25 cellular contexts compared by ENCODE assay signal in genomic region chr12:5066251-5066650, GRCh38. TPM values are rescaled to one million over a fixed set of nuclear protein-coding genes. Genes with fewer than 3 reads are reported as not detected.
"Had no signal": no experiment of that assay in that cellular context is flagged by ENCODE, and none has a peak within 500 bp of the region (broad histone marks: within the 10 kb centered on the region; RNA-seq: fewer than 3 reads in every experiment).

No MANE protein-coding gene starts in this region.

- H3K36me3 Mint-ChIP-seq: naive thymus-derived CD8-positive, alpha-beta T cell had no signal

- H3K4me1 Mint-ChIP-seq: naive thymus-derived CD8-positive, alpha-beta T cell had no signal

- H3K4me3 Mint-ChIP-seq: effector memory CD8-positive, alpha-beta T cell; naive thymus-derived CD8-positive, alpha-beta T cell; nephron progenitor cell had no signal

- H3K4me3 ChIP-seq: esophagus squamous epithelium, lower lobe of right lung, prostate gland, right atrium auricular region, smooth muscle cell, stomach, transverse colon had no signal

- H3K4me1 ChIP-seq: lower lobe of right lung, prostate gland, transverse colon had no signal

- H3K27ac ChIP-seq: esophagus squamous epithelium, lower lobe of right lung, prostate gland, stomach, transverse colon had no signal

- H3K9me3 ChIP-seq: esophagus squamous epithelium, lower lobe of right lung, prostate gland, right atrium auricular region, stomach, transverse colon had no signal

- ATAC-seq: effector memory CD8-positive, alpha-beta T cell; left ventricle myocardium superior; lower lobe of right lung; naive thymus-derived CD8-positive, alpha-beta T cell; sciatic nerve had no signal

- H3K27me3 ChIP-seq: right atrium auricular region, transverse colon had no signal

- H3K27ac Mint-ChIP-seq: effector memory CD8-positive, alpha-beta T cell; naive thymus-derived CD8-positive, alpha-beta T cell; nephron progenitor cell had no signal

- H3K36me3 ChIP-seq: esophagus squamous epithelium, lower lobe of right lung, prostate gland, right atrium auricular region, stomach, transverse colon had no signal

- H3K4me2 ChIP-seq: smooth muscle cell had no signal

- H3K9me3 Mint-ChIP-seq: effector memory CD8-positive, alpha-beta T cell; naive thymus-derived CD8-positive, alpha-beta T cell; nephron progenitor cell had no signal

- DNase-seq: cortex of kidney; effector memory CD8-positive, alpha-beta T cell; erythroblast; esophagus squamous epithelium; foreskin melanocyte; hypothalamus; left ventricle myocardium superior; lower lobe of right lung; naive thymus-derived CD8-positive, alpha-beta T cell; nephron progenitor cell; nucleus accumbens; stimulated activated CD4-positive, alpha-beta T cell treated with anti-CD3 and anti-CD28 coated beads, Interleukin-12 subunit alpha, Interleukin-12 subunit beta, amount 100 ng/mL, for 4 hours; stimulated activated CD4-positive, alpha-beta T cell treated with anti-CD3 and anti-CD28 coated beads, Interleukin-1b, Interleukin-23, amount 100 ng/mL, for 48 hours; stimulated activated CD4-positive, alpha-beta T cell treated with anti-CD3 and anti-CD28 coated beads, Interleukin-4, amount 100 ng/mL, for 1 hour; stimulated activated CD8-positive, alpha-beta memory T cell treated with anti-CD3 and anti-CD28 coated beads, Interleukin-4, amount 100 ng/mL, for 48 hours; stimulated activated naive CD4-positive, alpha-beta T cell treated with Interleukin-2 at 50 U/mL for 16 hours; stomach; transverse colon had no signal

RNA-seq across cellular contexts. Expression of gene KCNA5, which starts 22.6 kb away (rescaled TPM):
- total RNA-seq: dermis microvascular lymphatic vessel endothelial cell; myocyte; naive thymus-derived CD8-positive, alpha-beta T cell; osteocyte; smooth muscle cell had no signal
